Comparison of ENCODE assay signal across 13 cellular contexts in the genomic region with DNA sequence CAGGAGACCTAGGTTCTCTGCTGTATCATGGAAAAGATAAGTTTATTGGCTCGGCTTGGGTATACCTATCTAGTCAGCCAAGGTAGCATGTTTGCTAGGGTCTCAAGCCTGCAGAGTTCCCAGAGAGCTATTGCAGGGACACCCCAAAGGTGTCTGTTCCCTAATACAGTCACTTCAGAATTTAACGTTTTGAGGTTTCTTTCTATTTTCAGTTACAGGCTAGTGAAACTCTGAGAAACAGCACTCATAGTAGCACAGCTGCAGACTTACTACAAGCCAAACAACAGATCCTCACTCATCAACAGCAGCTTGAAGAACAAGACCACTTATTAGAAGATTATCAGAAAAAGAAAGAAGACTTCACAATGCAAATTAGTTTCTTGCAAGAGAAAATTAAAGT. TPM values are rescaled to one million over a fixed set of nuclear protein-coding genes. Genes with fewer than 3 reads are reported as not detected.
DNase-seq lines count a peak whose midpoint lies in the region; ATAC-seq and TF ChIP-seq lines count a peak whose summit lies in the region.
"Had no signal": no experiment of that assay in that cellular context is flagged by ENCODE, and none has a peak within 500 bp of the region (broad histone marks: within the 10 kb centered on the region; RNA-seq: fewer than 3 reads in every experiment).

No MANE protein-coding gene starts in this region.

- peaks cover 5 to 11% of the 10 kb centered on the region in 2 donors for H3K36me3 Mint-ChIP-seq in activated naive CD4-positive, alpha-beta T cell treated with anti-CD3 and anti-CD28 coated beads, Interleukin-2, amount 50 U/mL, for 72 hours
- H3K36me3 Mint-ChIP-seq in CD4-positive, alpha-beta memory T cell = peaks cover 55 to 64% of the 10 kb centered on the region in 2 donors

- peaks cover 27% of the 10 kb centered on the region for H3K36me3 ChIP-seq in CD4-positive, alpha-beta memory T cell (ENCODE audit: insufficient read depth, low read length)

- H3K9me3 ChIP-seq in CD4-positive, alpha-beta memory T cell (ENCODE audit: control insufficient read depth in 1 of 2, low read length in 2 of 2) = no peaks in the 10 kb centered on the region

- no peaks in the 10 kb centered on the region for H3K9me3 Mint-ChIP-seq in activated naive CD4-positive, alpha-beta T cell treated with anti-CD3 and anti-CD28 coated beads, Interleukin-2, amount 50 U/mL, for 72 hours
- H3K9me3 Mint-ChIP-seq in CD4-positive, alpha-beta memory T cell = no peaks in the 10 kb centered on the region
- H3K9me3 Mint-ChIP-seq: activated CD4-positive, alpha-beta T cell treated with anti-CD3 and anti-CD28 coated beads, Interleukin-2, amount 10 ng/mL, durations not matched to agents 7 days and 5 days; activated naive CD4-positive, alpha-beta T cell treated with anti-CD3 and anti-CD28 coated beads, Interleukin-2, amount 10 ng/mL, durations not matched to agents 7 days and 5 days had no signal

- ATAC-seq in GM18505 (IDR thresholded peaks at IDR 0.05; ENCODE audit: unreplicated experiment) = peak; percentile 91
- ATAC-seq in GM19467 (IDR thresholded peaks at IDR 0.05; ENCODE audit: unreplicated experiment) = peak; percentile 90
- peak; percentile 94 for ATAC-seq in HG02938 (IDR thresholded peaks at IDR 0.05; ENCODE audit: unreplicated experiment)
- ATAC-seq in HG03575 (IDR thresholded peaks at IDR 0.05; ENCODE audit: extremely low read depth, insufficient number of reproducible peaks, low FRiP score, unreplicated experiment) = peak; percentile 93
- ATAC-seq in activated naive CD4-positive, alpha-beta T cell treated with anti-CD3 and anti-CD28 coated beads, Interleukin-2, amount 50 U/mL, for 72 hours = no peak
- ATAC-seq: HepG2 had no signal

- intact Hi-C loops in CD4-positive, alpha-beta memory T cell (cut with micrococcal nuclease) = no loop called here

- no peak overlapping the region for H3K27ac Mint-ChIP-seq in activated naive CD4-positive, alpha-beta T cell treated with anti-CD3 and anti-CD28 coated beads, Interleukin-2, amount 50 U/mL, for 72 hours
- H3K27ac Mint-ChIP-seq in CD4-positive, alpha-beta memory T cell = no peak overlapping the region
- H3K27ac Mint-ChIP-seq: activated CD4-positive, alpha-beta T cell treated with anti-CD3 and anti-CD28 coated beads, Interleukin-2, amount 10 ng/mL, durations not matched to agents 7 days and 5 days; activated naive CD4-positive, alpha-beta T cell treated with anti-CD3 and anti-CD28 coated beads, Interleukin-2, amount 10 ng/mL, durations not matched to agents 7 days and 5 days had no signal

- no peak overlapping the region for H3K4me3 ChIP-seq in CD4-positive, alpha-beta memory T cell (ENCODE audit: low read length in 2 of 2)

- POLR2A ChIA-PET in CD4-positive, alpha-beta memory T cell (lab: Charles Lee; ENCODE audit: partially characterized antibody) = no interaction called here

- no peaks in the 10 kb centered on the region for H3K4me1 ChIP-seq in CD4-positive, alpha-beta memory T cell (ENCODE audit: insufficient read depth, low read length)

- peaks cover 0 to 5% (median 1%) of the 10 kb centered on the region in 4 donors for H3K4me1 Mint-ChIP-seq in CD4-positive, alpha-beta memory T cell

- no peaks in the 10 kb centered on the region for H3K27me3 Mint-ChIP-seq in CD4-positive, alpha-beta memory T cell
- H3K27me3 Mint-ChIP-seq: activated CD4-positive, alpha-beta T cell treated with anti-CD3 and anti-CD28 coated beads, Interleukin-2, amount 10 ng/mL, durations not matched to agents 7 days and 5 days; activated naive CD4-positive, alpha-beta T cell treated with anti-CD3 and anti-CD28 coated beads, Interleukin-2, amount 10 ng/mL, durations not matched to agents 7 days and 5 days had no signal

- H3K27me3 ChIP-seq in CD4-positive, alpha-beta memory T cell (ENCODE audit: insufficient read depth, low read length) = no peaks in the 10 kb centered on the region

- DNase-seq in activated naive CD4-positive, alpha-beta T cell treated with anti-CD3 and anti-CD28 coated beads, Interleukin-2, amount 50 U/mL, for 72 hours (ENCODE audit: low spot score in 2 of 2) = no peak
- no peak for DNase-seq in CD4-positive, alpha-beta memory T cell
- DNase-seq in SKM-1 (lab: John Stamatoyannopoulos, UW; ENCODE audit: unreplicated experiment) (no peak), NCI-H345 (lab: John Stamatoyannopoulos, UW) (no peak)
- DNase-seq: activated CD4-positive, alpha-beta T cell treated with anti-CD3 and anti-CD28 coated beads, Interleukin-2, amount 10 ng/mL, durations not matched to agents 7 days and 5 days; activated naive CD4-positive, alpha-beta T cell treated with anti-CD3 and anti-CD28 coated beads, Interleukin-2, amount 10 ng/mL, durations not matched to agents 7 days and 5 days; cortex of kidney; NCI-H446 treated with DMSO at 0.1 percent for 48 hours had no signal

- H3K27ac ChIP-seq in CD4-positive, alpha-beta memory T cell (ENCODE audit: low read depth, low read length) = no peak overlapping the region

- no peak for TF ChIP-seq POLR2A in GM18505 (IDR thresholded peaks at IDR 0.05; ENCODE audit: borderline replicate concordance, extremely low read depth, insufficient read depth, insufficient read length)

- no peak overlapping the region for H3K4me3 Mint-ChIP-seq in CD4-positive, alpha-beta memory T cell
- H3K4me3 Mint-ChIP-seq: activated CD4-positive, alpha-beta T cell treated with anti-CD3 and anti-CD28 coated beads, Interleukin-2, amount 10 ng/mL, durations not matched to agents 7 days and 5 days; activated naive CD4-positive, alpha-beta T cell treated with anti-CD3 and anti-CD28 coated beads, Interleukin-2, amount 10 ng/mL, durations not matched to agents 7 days and 5 days had no signal

- CTCF ChIA-PET in CD4-positive, alpha-beta memory T cell (lab: Charles Lee; ENCODE audit: partially characterized antibody) = no interaction called here

RNA-seq across cellular contexts. Expression of a gene that starts 54.7 kb away (rescaled TPM):
- total RNA-seq in activated naive CD4-positive, alpha-beta T cell treated with anti-CD3 and anti-CD28 coated beads, Interleukin-2, amount 50 U/mL, for 72 hours = 10 to 100 TPM; 35.5 to 37.9 TPM
- total RNA-seq in CD4-positive, alpha-beta memory T cell = 10 to 100 TPM; 88.5 to 91.4 TPM
- polyA plus RNA-seq in CD4-positive, alpha-beta memory T cell = 10 to 100 TPM in 1 of 2 donors, 1 to 10 TPM in 1; 8.6 to 53.6 TPM

Comparison
In these comparisons a context has a peak if more than half of its experiments do, and no peak if none do; other contexts are left out.
1. ATAC-seq: peak in GM18505 (single experiment), GM19467 (single experiment), HG02938 (single experiment) and HG03575 (single experiment); none in activated naive CD4-positive, alpha-beta T cell treated with anti-CD3 and anti-CD28 coated beads, Interleukin-2, amount 50 U/mL, for 72 hours (0 of 2).